Comparison of ENCODE assay signal across 1 cellular context in genomic region chr11:76207642-76208378, GRCh38.
TF ChIP-seq lines count a peak whose summit lies in the region.

No MANE protein-coding gene starts in this region.

TF ChIP-seq in HepG2, 621 proteins besides CTCF, POLR2A, EP300 and RAD21 (continued from another document and continues in another):
- TF ChIP-seq ARID5B (CRISPR knock-in tag; IDR thresholded peaks at IDR 0.05) (peak; percentile 35; the same call in 1 of the 2 replicates), MXD3 (CRISPR knock-in tag; IDR thresholded peaks at IDR 0.05) (no peak), TOPORS (CRISPR knock-in tag; IDR thresholded peaks at IDR 0.05) (no peak), ZBTB25 (CRISPR knock-in tag; IDR thresholded peaks at IDR 0.05) (no peak), ZNF572 (CRISPR knock-in tag; IDR thresholded peaks at IDR 0.05) (no peak), GATA4 (IDR thresholded peaks at IDR 0.05; ENCODE audit: borderline replicate concordance, low read depth) (no peak), EED (CRISPR knock-in tag; IDR thresholded peaks at IDR 0.05) (0 out of 2 replicates have a peak, but pooled peaks have one; percentile 36), ZNF878 (CRISPR knock-in tag; IDR thresholded peaks at IDR 0.05) (no peak), BATF2 (CRISPR knock-in tag; IDR thresholded peaks at IDR 0.05) (no peak), MTF1 (CRISPR knock-in tag; IDR thresholded peaks at IDR 0.05) (no peak), ZNF143 (CRISPR knock-in tag; IDR thresholded peaks at IDR 0.05) (0 out of 2 replicates have a peak, but pooled peaks have one; percentile 20), ZNF446 (CRISPR knock-in tag; IDR thresholded peaks at IDR 0.05) (no peak), ZSCAN9 (CRISPR knock-in tag; IDR thresholded peaks at IDR 0.05; ENCODE audit: borderline replicate concordance) (no peak), ZNF282 (IDR thresholded peaks at IDR 0.05; ENCODE audit: partially characterized antibody) (no peak), PAXIP1 (CRISPR knock-in tag; conservative IDR thresholded peaks at IDR 0.05) (no peak), ZNF605 (CRISPR knock-in tag; IDR thresholded peaks at IDR 0.05) (no peak), ZSCAN21 (CRISPR knock-in tag; IDR thresholded peaks at IDR 0.05; ENCODE audit: borderline replicate concordance) (no peak; the same call in 1 of the 2 replicates), REL (CRISPR knock-in tag; conservative IDR thresholded peaks at IDR 0.05) (no peak), GTF3A (CRISPR knock-in tag; conservative IDR thresholded peaks at IDR 0.05) (no peak), ZNF704 (CRISPR knock-in tag; IDR thresholded peaks at IDR 0.05; ENCODE audit: borderline replicate concordance) (no peak), HOXA9 (CRISPR knock-in tag; IDR thresholded peaks at IDR 0.05; ENCODE audit: borderline replicate concordance) (no peak), ZFP82 (CRISPR knock-in tag; IDR thresholded peaks at IDR 0.05; ENCODE audit: borderline replicate concordance) (no peak), ZC3H4 (CRISPR knock-in tag; IDR thresholded peaks at IDR 0.05; ENCODE audit: borderline replicate concordance) (no peak), FOXA1 (IDR thresholded peaks at IDR 0.05) (no peak), FOXA1 (CRISPR knock-in tag; IDR thresholded peaks at IDR 0.05) (no peak), NCOA5 (CRISPR knock-in tag; IDR thresholded peaks at IDR 0.05) (no peak), USF2 (IDR thresholded peaks at IDR 0.05; ENCODE audit: low read depth, low read length) (no peak), USF2 (CRISPR knock-in tag; IDR thresholded peaks at IDR 0.05; ENCODE audit: borderline replicate concordance) (no peak), ZUFSP (CRISPR knock-in tag; IDR thresholded peaks at IDR 0.05; ENCODE audit: borderline replicate concordance) (no peak), THRA (CRISPR knock-in tag; IDR thresholded peaks at IDR 0.05; ENCODE audit: borderline replicate concordance) (0 out of 2 replicates have a peak, but pooled peaks have one; percentile 18), SP140L (CRISPR knock-in tag; IDR thresholded peaks at IDR 0.05; ENCODE audit: borderline replicate concordance) (no peak), JUN (CRISPR knock-in tag; IDR thresholded peaks at IDR 0.05) (no peak), FOXP1 (IDR thresholded peaks at IDR 0.05) (no peak), FOXP1 (CRISPR knock-in tag; IDR thresholded peaks at IDR 0.05) (no peak), ZNF362 (CRISPR knock-in tag; IDR thresholded peaks at IDR 0.05; ENCODE audit: borderline replicate concordance) (peak; percentile 50), POLR2G (IDR thresholded peaks at IDR 0.05; ENCODE audit: low read depth, low read length) (no peak), MAFK (conservative IDR thresholded peaks at IDR 0.05 in 1 of 2, IDR thresholded peaks at IDR 0.05 in 1 of 2; ENCODE audit: low read length in 2 of 2) (no peak), BRCA1 (CRISPR knock-in tag; IDR thresholded peaks at IDR 0.05) (no peak), ZNF414 (CRISPR knock-in tag; IDR thresholded peaks at IDR 0.05) (no peak), TERF1 (CRISPR knock-in tag; IDR thresholded peaks at IDR 0.05) (no peak), ZNF263 (CRISPR knock-in tag; IDR thresholded peaks at IDR 0.05) (0 out of 2 replicates have a peak, but pooled peaks have one; percentile 5)
